ENCODE assay signal across 1 cellular context in the genomic region with DNA sequence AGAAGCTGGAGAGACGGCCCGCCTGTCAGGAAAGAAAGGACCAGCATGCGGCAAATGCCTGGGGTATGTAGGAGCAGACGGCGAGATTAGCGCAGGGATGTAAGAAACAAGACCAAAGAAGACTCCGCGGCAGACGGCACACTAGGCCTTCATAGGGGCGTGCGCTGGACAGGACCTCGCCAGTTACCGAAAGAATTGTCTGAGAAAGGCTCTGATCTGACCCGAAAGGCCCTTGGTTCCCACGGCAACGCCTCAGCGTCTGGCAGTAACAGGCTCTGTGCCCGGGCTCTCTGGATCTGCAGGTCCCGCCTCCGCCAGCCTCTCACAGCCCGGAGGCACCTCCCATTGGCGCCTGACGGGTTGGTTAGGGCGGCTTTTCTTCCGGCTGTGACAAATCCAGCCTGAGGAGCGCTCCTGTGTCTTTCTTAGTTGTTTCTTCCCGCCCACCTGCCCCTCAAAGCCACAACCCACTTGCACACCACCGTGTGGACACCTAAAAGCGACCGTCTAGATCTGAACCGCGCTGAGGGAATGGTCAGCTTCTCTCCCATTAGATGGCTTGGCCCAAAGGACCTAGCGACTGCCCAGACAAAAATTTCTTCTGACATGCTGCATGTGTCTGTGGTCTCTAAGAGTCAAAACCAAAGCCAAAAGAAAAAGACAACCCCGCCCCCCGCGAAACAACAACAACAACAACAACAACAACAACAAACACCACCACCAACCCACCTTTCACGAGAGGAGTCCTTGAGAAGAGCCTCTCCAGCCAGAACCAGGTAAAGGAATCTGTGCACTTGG.
A peak's percentile ranks its signal among the peaks of the same experiment; 100 is the strongest.
TF ChIP-seq lines count a peak whose summit lies in the region.
"Not testable (repeated sequence)": the region's sequence is repeated elsewhere in the genome, so short reads cannot be mapped to it uniquely, and the experiment has no call there.

No MANE protein-coding gene starts in this region.

TF ChIP-seq in HepG2, 621 proteins besides CTCF, POLR2A, EP300 and RAD21 (continued from another document):
- TF ChIP-seq, protein P1, sequence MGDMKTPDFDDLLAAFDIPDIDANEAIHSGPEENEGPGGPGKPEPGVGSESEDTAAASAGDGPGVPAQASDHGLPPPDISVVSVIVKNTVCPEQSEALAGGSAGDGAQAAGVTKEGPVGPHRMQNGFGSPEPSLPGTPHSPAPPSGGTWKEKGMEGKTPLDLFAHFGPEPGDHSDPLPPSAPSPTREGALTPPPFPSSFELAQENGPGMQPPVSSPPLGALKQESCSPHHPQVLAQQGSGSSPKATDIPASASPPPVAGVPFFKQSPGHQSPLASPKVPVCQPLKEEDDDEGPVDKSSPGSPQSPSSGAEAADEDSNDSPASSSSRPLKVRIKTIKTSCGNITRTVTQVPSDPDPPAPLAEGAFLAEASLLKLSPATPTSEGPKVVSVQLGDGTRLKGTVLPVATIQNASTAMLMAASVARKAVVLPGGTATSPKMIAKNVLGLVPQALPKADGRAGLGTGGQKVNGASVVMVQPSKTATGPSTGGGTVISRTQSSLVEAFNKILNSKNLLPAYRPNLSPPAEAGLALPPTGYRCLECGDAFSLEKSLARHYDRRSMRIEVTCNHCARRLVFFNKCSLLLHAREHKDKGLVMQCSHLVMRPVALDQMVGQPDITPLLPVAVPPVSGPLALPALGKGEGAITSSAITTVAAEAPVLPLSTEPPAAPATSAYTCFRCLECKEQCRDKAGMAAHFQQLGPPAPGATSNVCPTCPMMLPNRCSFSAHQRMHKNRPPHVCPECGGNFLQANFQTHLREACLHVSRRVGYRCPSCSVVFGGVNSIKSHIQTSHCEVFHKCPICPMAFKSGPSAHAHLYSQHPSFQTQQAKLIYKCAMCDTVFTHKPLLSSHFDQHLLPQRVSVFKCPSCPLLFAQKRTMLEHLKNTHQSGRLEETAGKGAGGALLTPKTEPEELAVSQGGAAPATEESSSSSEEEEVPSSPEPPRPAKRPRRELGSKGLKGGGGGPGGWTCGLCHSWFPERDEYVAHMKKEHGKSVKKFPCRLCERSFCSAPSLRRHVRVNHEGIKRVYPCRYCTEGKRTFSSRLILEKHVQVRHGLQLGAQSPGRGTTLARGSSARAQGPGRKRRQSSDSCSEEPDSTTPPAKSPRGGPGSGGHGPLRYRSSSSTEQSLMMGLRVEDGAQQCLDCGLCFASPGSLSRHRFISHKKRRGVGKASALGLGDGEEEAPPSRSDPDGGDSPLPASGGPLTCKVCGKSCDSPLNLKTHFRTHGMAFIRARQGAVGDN (CRISPR knock-in tag; IDR thresholded peaks at IDR 0.05) = peak; percentile 55
- peak; percentile 50; the same call in 1 of the 2 replicates for TF ChIP-seq NFYB (CRISPR knock-in tag; IDR thresholded peaks at IDR 0.05)
- 0 out of 2 replicates have a peak, but pooled peaks have one; percentile 24 for TF ChIP-seq NFYC (CRISPR knock-in tag; IDR thresholded peaks at IDR 0.05)
- TF ChIP-seq ZNF136 (CRISPR knock-in tag; IDR thresholded peaks at IDR 0.05; ENCODE audit: low read depth) = 0 out of 2 replicates have a peak, but pooled peaks have one; percentile 40
- TF ChIP-seq, protein P2, sequence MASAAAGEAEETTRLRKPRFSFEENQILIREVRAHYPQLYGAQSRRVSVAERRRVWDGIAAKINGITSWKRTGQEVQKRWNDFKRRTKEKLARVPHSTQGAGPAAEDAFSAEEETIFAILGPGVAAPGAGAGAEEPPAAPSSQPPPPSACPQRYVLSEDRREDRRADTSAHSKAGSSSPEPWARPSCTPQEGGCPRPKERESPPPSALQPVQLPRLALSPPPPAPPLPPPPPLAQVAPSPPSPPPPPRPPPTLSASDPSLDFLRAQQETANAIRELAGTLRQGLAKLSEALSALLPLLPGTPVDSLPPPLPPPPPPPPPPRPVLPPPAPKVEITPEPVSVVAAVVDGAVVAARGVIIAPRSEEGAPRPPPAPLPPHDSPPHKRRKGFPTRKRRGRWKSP (CRISPR knock-in tag; IDR thresholded peaks at IDR 0.05) = peak; percentile 43
- peak; percentile 27 for TF ChIP-seq HNRNPLL (IDR thresholded peaks at IDR 0.05; ENCODE audit: low read depth, low read length, poor library complexity, severe bottlenecking)
- TF ChIP-seq, protein P3, sequence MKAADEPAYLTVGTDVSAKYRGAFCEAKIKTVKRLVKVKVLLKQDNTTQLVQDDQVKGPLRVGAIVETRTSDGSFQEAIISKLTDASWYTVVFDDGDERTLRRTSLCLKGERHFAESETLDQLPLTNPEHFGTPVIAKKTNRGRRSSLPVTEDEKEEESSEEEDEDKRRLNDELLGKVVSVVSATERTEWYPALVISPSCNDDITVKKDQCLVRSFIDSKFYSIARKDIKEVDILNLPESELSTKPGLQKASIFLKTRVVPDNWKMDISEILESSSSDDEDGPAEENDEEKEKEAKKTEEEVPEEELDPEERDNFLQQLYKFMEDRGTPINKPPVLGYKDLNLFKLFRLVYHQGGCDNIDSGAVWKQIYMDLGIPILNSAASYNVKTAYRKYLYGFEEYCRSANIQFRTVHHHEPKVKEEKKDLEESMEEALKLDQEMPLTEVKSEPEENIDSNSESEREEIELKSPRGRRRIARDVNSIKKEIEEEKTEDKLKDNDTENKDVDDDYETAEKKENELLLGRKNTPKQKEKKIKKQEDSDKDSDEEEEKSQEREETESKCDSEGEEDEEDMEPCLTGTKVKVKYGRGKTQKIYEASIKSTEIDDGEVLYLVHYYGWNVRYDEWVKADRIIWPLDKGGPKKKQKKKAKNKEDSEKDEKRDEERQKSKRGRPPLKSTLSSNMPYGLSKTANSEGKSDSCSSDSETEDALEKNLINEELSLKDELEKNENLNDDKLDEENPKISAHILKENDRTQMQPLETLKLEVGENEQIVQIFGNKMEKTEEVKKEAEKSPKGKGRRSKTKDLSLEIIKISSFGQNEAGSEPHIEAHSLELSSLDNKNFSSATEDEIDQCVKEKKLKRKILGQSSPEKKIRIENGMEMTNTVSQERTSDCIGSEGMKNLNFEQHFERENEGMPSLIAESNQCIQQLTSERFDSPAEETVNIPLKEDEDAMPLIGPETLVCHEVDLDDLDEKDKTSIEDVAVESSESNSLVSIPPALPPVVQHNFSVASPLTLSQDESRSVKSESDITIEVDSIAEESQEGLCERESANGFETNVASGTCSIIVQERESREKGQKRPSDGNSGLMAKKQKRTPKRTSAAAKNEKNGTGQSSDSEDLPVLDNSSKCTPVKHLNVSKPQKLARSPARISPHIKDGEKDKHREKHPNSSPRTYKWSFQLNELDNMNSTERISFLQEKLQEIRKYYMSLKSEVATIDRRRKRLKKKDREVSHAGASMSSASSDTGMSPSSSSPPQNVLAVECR (CRISPR knock-in tag; IDR thresholded peaks at IDR 0.05; ENCODE audit: borderline replicate concordance) = peak; percentile 50; the same call in 1 of the 2 replicates
- peak; percentile 72 for TF ChIP-seq FOXP1 (IDR thresholded peaks at IDR 0.05)
- TF ChIP-seq FOXP1 (CRISPR knock-in tag; IDR thresholded peaks at IDR 0.05) = not testable (repeated sequence)
- peak; percentile 65 for TF ChIP-seq RFX3 (CRISPR knock-in tag; IDR thresholded peaks at IDR 0.05)
- TF ChIP-seq GABPB1 (CRISPR knock-in tag; IDR thresholded peaks at IDR 0.05) = peak; percentile 53; the same call in 1 of the 2 replicates
